In genomic region chr6:4778086-4778485, GRCh38 we compare ENCODE assay signal across 9 cellular contexts. TPM values are rescaled to one million over a fixed set of nuclear protein-coding genes. Genes with fewer than 3 reads are reported as not detected.
DNase-seq lines count a peak whose midpoint lies in the region; ATAC-seq and TF ChIP-seq lines count a peak whose summit lies in the region.
"Had no signal": no experiment of that assay in that cellular context is flagged by ENCODE, and none has a peak within 500 bp of the region (broad histone marks: within the 10 kb centered on the region; RNA-seq: fewer than 3 reads in every experiment).

No MANE protein-coding gene starts in this region.

- H3K27ac ChIP-seq in CD4-positive, CD25-positive, alpha-beta regulatory T cell (ENCODE audit: insufficient read depth, low read length, poor library complexity, severe bottlenecking) = no peak overlapping the region
- H3K27ac ChIP-seq in HEK293 (ENCODE audit: extremely low read depth, low read depth, low read length) = no peak overlapping the region
- H3K27ac ChIP-seq in muscle layer of duodenum (ENCODE audit: low read length) = no peak overlapping the region

- peaks cover 54% of the 10 kb centered on the region for H3K4me1 ChIP-seq in CD4-positive, CD25-positive, alpha-beta regulatory T cell (ENCODE audit: control insufficient read depth, insufficient read depth, low read length, poor library complexity, severe bottlenecking)
- H3K4me1 ChIP-seq in HEK293 (ENCODE audit: control insufficient read depth, insufficient read depth, low read length) = peaks cover 13% of the 10 kb centered on the region
- peaks cover 13% of the 10 kb centered on the region for H3K4me1 ChIP-seq in adipocyte (ENCODE audit: control insufficient read depth, insufficient read depth, low read length)
- peaks cover 0 to 17% of the 10 kb centered on the region in 2 donors for H3K4me1 ChIP-seq in muscle layer of duodenum (ENCODE audit: control insufficient read depth in 1 of 2, insufficient read depth in 2 of 2, low read length in 2 of 2)

- peaks cover 17% of the 10 kb centered on the region for H3K27me3 Mint-ChIP-seq in CD4-positive, CD25-positive, alpha-beta regulatory T cell

- H3K27ac Mint-ChIP-seq in CD4-positive, CD25-positive, alpha-beta regulatory T cell = peak overlapping the region in 2 of 3 donors; percentile 27 to 68

- H3K36me3 Mint-ChIP-seq in CD4-positive, CD25-positive, alpha-beta regulatory T cell = no peaks in the 10 kb centered on the region

- DNase-seq in CD4-positive, CD25-positive, alpha-beta regulatory T cell = no peak
- DNase-seq in adipocyte (ENCODE audit: low read depth) = no peak
- DNase-seq in superior temporal gyrus (ENCODE audit: extremely low spot score) = no peak
- DNase-seq in NCI-H748 treated with DMSO at 0.1 percent for 48 hours (lab: John Stamatoyannopoulos, UW) = no peak
- no peak for DNase-seq in activated CD4-positive, alpha-beta T cell treated with anti-CD3 and anti-CD28 coated beads for 48 hours
- DNase-seq: central memory CD4-positive, alpha-beta T cell had no signal

- no peak for TF ChIP-seq CTCF in HEK293 (tag by site-specific recombination; IDR thresholded peaks at IDR 0.05)

- POLR2A ChIA-PET in HEK293 (lab: Yijun Ruan, JAX) = interaction anchor here (3.1 kb wide), 1 partner anchor 8 kb away, joined by 17 read pairs; no protein-coding TSS in a partner anchor

- no peaks in the 10 kb centered on the region for H3K36me3 ChIP-seq in CD4-positive, CD25-positive, alpha-beta regulatory T cell (ENCODE audit: control insufficient read depth, insufficient read depth, low read length)
- H3K36me3 ChIP-seq in HEK293 (ENCODE audit: control insufficient read depth in 2 of 2, insufficient read depth in 1 of 2, low read length in 2 of 2) (no peaks in the 10 kb centered on the region), adipocyte (ENCODE audit: control insufficient read depth, insufficient read depth, low read length, severe bottlenecking) (no peaks in the 10 kb centered on the region), muscle layer of duodenum (ENCODE audit: control insufficient read depth in 1 of 2, insufficient read depth in 2 of 2, low read length in 2 of 2) (no peaks in the 10 kb centered on the region)

- peaks cover 2% of the 10 kb centered on the region for H3K27me3 ChIP-seq in CD4-positive, CD25-positive, alpha-beta regulatory T cell (ENCODE audit: control insufficient read depth, insufficient read depth, low read length)
- H3K27me3 ChIP-seq in adipocyte (replicated peaks; ENCODE audit: control insufficient read depth, insufficient read depth, low read length) (no peaks in the 10 kb centered on the region), muscle layer of duodenum (ENCODE audit: low read depth, low read length) (no peaks in the 10 kb centered on the region)

- H3K4me3 ChIP-seq in CD4-positive, CD25-positive, alpha-beta regulatory T cell (ENCODE audit: low read depth, low read length) = peak overlapping the region; percentile 85
- H3K4me3 ChIP-seq in HEK293 (ENCODE audit: low read depth, low read length) (no peak overlapping the region), adipocyte (ENCODE audit: low read length) (peak overlapping the region; percentile 89), muscle layer of duodenum (ENCODE audit: low read depth in 1 of 2, low read length in 2 of 2) (peak overlapping the region; percentile 58 to 80)

- peaks cover 33 to 70% (median 56%) of the 10 kb centered on the region in 4 donors for H3K4me1 Mint-ChIP-seq in CD4-positive, CD25-positive, alpha-beta regulatory T cell

- ATAC-seq in CD4-positive, CD25-positive, alpha-beta regulatory T cell (ENCODE audit: low read depth in 2 of 2) = no peak
- ATAC-seq in HG03039 (IDR thresholded peaks at IDR 0.05; ENCODE audit: unreplicated experiment) = no peak

- CTCF ChIA-PET in HEK293 (lab: Yijun Ruan, JAX) = interaction anchor here (1.2 to 1.4 kb wide), 2 partner anchors 9 to 253 kb away, joined by 3 to 4 read pairs; no protein-coding TSS in a partner anchor

- peaks cover 0 to 9% (median 3%) of the 10 kb centered on the region in 7 donors for H3K9me3 Mint-ChIP-seq in CD4-positive, CD25-positive, alpha-beta regulatory T cell

- peaks cover 0 to 5% of the 10 kb centered on the region in 2 experiments for H3K9me3 ChIP-seq in CD4-positive, CD25-positive, alpha-beta regulatory T cell (ENCODE audit: control insufficient read depth in 2 of 2, low read length in 2 of 2)
- H3K9me3 ChIP-seq in HEK293 (ENCODE audit: control insufficient read depth, insufficient read depth, low read depth, low read length) = no peaks in the 10 kb centered on the region
- peaks cover 6% of the 10 kb centered on the region for H3K9me3 ChIP-seq in adipocyte (ENCODE audit: control insufficient read depth, low read length)
- no peaks in the 10 kb centered on the region for H3K9me3 ChIP-seq in muscle layer of duodenum (ENCODE audit: control insufficient read depth in 1 of 2, low read length in 2 of 2)

- H3K9ac ChIP-seq in adipocyte (ENCODE audit: low read length) = no peak overlapping the region

- H3K4me3 Mint-ChIP-seq in CD4-positive, CD25-positive, alpha-beta regulatory T cell = peak overlapping the region; percentile 69 to 96 (median 90)

TF ChIP-seq in HEK293, 187 proteins besides CTCF, POLR2A, EP300 and RAD21 (continues in another document):
- no peak for TF ChIP-seq ZNF2 (tag by site-specific recombination; IDR thresholded peaks at IDR 0.05)
- TF ChIP-seq ZNF394 (tag by site-specific recombination; IDR thresholded peaks at IDR 0.05; ENCODE audit: borderline replicate concordance) = peak; percentile 24; the same call in 1 of the 2 replicates
- no peak for TF ChIP-seq KLF10 (tag by site-specific recombination; IDR thresholded peaks at IDR 0.05)
- no peak for TF ChIP-seq ZNF670 (tag by site-specific recombination; IDR thresholded peaks at IDR 0.05; ENCODE audit: low read depth)
- TF ChIP-seq KLF1 (tag by site-specific recombination; IDR thresholded peaks at IDR 0.05) = no peak
- 0 out of 2 replicates have a peak, but pooled peaks have one; percentile 11 for TF ChIP-seq ZNF654 (tag by site-specific recombination; IDR thresholded peaks at IDR 0.05; ENCODE audit: low read depth)
- no peak for TF ChIP-seq OSR2 (tag by site-specific recombination; IDR thresholded peaks at IDR 0.05)
- TF ChIP-seq ZNF324 (tag by site-specific recombination; IDR thresholded peaks at IDR 0.05) = peak; percentile 64; the same call in 1 of the 2 replicates
- TF ChIP-seq ZNF585B (tag by site-specific recombination; IDR thresholded peaks at IDR 0.05) = peak; percentile 35; the same call in 1 of the 2 replicates
- TF ChIP-seq, protein P1, sequence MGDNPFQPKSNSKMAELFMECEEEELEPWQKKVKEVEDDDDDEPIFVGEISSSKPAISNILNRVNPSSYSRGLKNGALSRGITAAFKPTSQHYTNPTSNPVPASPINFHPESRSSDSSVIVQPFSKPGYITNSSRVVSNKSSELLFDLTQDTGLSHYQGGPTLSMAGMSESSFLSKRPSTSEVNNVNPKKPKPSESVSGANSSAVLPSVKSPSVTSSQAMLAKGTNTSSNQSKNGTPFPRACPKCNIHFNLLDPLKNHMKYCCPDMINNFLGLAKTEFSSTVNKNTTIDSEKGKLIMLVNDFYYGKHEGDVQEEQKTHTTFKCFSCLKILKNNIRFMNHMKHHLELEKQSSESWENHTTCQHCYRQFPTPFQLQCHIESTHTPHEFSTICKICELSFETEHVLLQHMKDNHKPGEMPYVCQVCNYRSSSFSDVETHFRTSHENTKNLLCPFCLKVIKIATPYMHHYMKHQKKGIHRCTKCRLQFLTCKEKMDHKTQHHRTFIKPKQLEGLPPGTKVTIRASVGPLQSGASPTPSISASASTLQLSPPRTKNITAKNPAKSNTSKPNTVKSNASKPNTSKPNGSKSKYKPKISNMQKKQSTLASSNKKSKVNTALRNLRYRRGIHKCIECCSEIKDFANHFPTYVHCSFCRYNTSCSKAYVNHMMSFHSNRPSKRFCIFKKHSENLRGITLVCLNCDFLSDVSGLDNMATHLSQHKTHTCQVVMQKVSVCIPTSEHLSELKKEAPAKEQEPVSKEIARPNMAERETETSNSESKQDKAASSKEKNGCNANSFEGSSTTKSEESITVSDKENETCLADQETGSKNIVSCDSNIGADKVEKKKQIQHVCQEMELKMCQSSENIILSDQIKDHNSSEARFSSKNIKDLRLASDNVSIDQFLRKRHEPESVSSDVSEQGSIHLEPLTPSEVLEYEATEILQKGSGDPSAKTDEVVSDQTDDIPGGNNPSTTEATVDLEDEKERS (tag by site-specific recombination; IDR thresholded peaks at IDR 0.05) = peak; percentile 92
- 0 out of 2 replicates have a peak, but pooled peaks have one; percentile 7 for TF ChIP-seq ZNF664 (tag by site-specific recombination; IDR thresholded peaks at IDR 0.05)
- TF ChIP-seq, protein P2, sequence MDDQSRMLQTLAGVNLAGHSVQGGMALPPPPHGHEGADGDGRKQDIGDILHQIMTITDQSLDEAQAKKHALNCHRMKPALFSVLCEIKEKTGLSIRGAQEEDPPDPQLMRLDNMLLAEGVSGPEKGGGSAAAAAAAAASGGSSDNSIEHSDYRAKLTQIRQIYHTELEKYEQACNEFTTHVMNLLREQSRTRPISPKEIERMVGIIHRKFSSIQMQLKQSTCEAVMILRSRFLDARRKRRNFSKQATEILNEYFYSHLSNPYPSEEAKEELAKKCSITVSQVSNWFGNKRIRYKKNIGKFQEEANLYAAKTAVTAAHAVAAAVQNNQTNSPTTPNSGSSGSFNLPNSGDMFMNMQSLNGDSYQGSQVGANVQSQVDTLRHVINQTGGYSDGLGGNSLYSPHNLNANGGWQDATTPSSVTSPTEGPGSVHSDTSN (CRISPR knock-in tag; IDR thresholded peaks at IDR 0.05) = no peak
- TF ChIP-seq ZNF132 (tag by site-specific recombination; IDR thresholded peaks at IDR 0.05; ENCODE audit: borderline replicate concordance) = no peak
- no peak for TF ChIP-seq BCL11A (tag by site-specific recombination; IDR thresholded peaks at IDR 0.05; ENCODE audit: low read depth)
- no peak for TF ChIP-seq YY2 (tag by site-specific recombination; IDR thresholded peaks at IDR 0.05)
- peak; percentile 77 for TF ChIP-seq ZNF558 (tag by site-specific recombination; IDR thresholded peaks at IDR 0.05)
- TF ChIP-seq ZNF184 (tag by site-specific recombination; IDR thresholded peaks at IDR 0.05) = peak; percentile 91
- TF ChIP-seq ZNF747 (tag by site-specific recombination; IDR thresholded peaks at IDR 0.05) = no peak
- TF ChIP-seq ZNF274 (IDR thresholded peaks at IDR 0.05; ENCODE audit: low read length) = no peak
- no peak for TF ChIP-seq ZNF274 (tag by site-specific recombination; IDR thresholded peaks at IDR 0.05; ENCODE audit: borderline replicate concordance)
- peak; percentile 65; the same call in 1 of the 2 replicates for TF ChIP-seq ZNF629 (tag by site-specific recombination; IDR thresholded peaks at IDR 0.05)
- TF ChIP-seq SETDB1 (IDR thresholded peaks at IDR 0.05; ENCODE audit: insufficient read length, low read length) = peak; percentile 97
- no peak for TF ChIP-seq ZNF596 (tag by site-specific recombination; IDR thresholded peaks at IDR 0.05)

RNA-seq across cellular contexts. Expression of gene CDYL, which starts 1.9 kb away (rescaled TPM):
- 27.0 TPM for total RNA-seq in CD4-positive, CD25-positive, alpha-beta regulatory T cell
- polyA plus RNA-seq in CD4-positive, CD25-positive, alpha-beta regulatory T cell = 1 to 10 TPM; 3.1 to 5.0 (median 4.0) TPM
